17 cellular contexts compared by ENCODE assay signal in genomic region chr1:4362314-4363044, GRCh38.
DNase-seq lines count a peak whose midpoint lies in the region; ATAC-seq, FAIRE-seq and TF ChIP-seq lines count a peak whose summit lies in the region.
"Had no signal": no experiment of that assay in that cellular context is flagged by ENCODE, and none has a peak within 500 bp of the region (broad histone marks: within the 10 kb centered on the region; RNA-seq: fewer than 3 reads in every experiment).

No MANE protein-coding gene starts in this region.

- no peak overlapping the region for H2AFZ ChIP-seq in HepG2 (ENCODE audit: low read length)
- no peak overlapping the region for H2AFZ ChIP-seq in OCI-LY7 (ENCODE audit: low read length)

- CTCF ChIA-PET in HepG2 (lab: Yijun Ruan, JAX; ENCODE audit: low intra/inter-chr PET ratio, low total read pairs): no interaction called here
- CTCF ChIA-PET in OCI-LY7 (lab: Charles Lee; ENCODE audit: unreplicated experiment): no interaction called here

- H3K9me2 ChIP-seq in OCI-LY7 (ENCODE audit: insufficient read depth, low read length): no peaks in the 10 kb centered on the region

- no peaks in the 10 kb centered on the region for H3K9me3 ChIP-seq in HepG2 (ENCODE audit: low read length)
- H3K9me3 ChIP-seq in right lobe of liver: no peaks in the 10 kb centered on the region
- H3K9me3 ChIP-seq in OCI-LY7 (ENCODE audit: low read length): no peaks in the 10 kb centered on the region
- H3K9me3 ChIP-seq: Caco-2, HAP-1 had no signal

- POLR2A ChIA-PET in HepG2 (lab: Yijun Ruan, JAX): no interaction called here
- POLR2A ChIA-PET in OCI-LY7 (lab: Charles Lee): no interaction called here

- intact Hi-C loops in HepG2 (cut with micrococcal nuclease; ENCODE audit: unreplicated experiment) (no loop called here), right lobe of liver (cut with DNase I) (no loop called here), OCI-LY7 (cut with micrococcal nuclease; ENCODE audit: unreplicated experiment) (no loop called here)

- H3K4me1 ChIP-seq in HepG2 (ENCODE audit: insufficient read depth, low read length) (peaks cover 15% of the 10 kb centered on the region; the same call in 1 of the 2 replicates), right lobe of liver (no peaks in the 10 kb centered on the region), OCI-LY7 (ENCODE audit: insufficient read depth, low read length, poor library complexity, severe bottlenecking) (no peaks in the 10 kb centered on the region)
- H3K4me1 ChIP-seq: BLaER1, Caco-2, HAP-1 had no signal

- no peak overlapping the region for H3K4me3 ChIP-seq in HepG2 (replicated peaks in 1 of 3; ENCODE audit: insufficient read depth in 1 of 3, low read depth in 2 of 3, low read length in 3 of 3)
- no peak overlapping the region for H3K4me3 ChIP-seq in right lobe of liver
- H3K4me3 ChIP-seq in OCI-LY7 (ENCODE audit: low read depth, low read length, poor library complexity, severe bottlenecking): no peak overlapping the region
- H3K4me3 ChIP-seq: BLaER1, HAP-1 had no signal

- TF ChIP-seq POLR2A in HepG2 (IDR thresholded peaks at IDR 0.05; ENCODE audit: insufficient read depth in 1 of 2, low read depth in 2 of 2, low read length in 2 of 2) (no peak), right lobe of liver (IDR thresholded peaks at IDR 0.05) (no peak)

- H4K20me1 ChIP-seq in HepG2 (ENCODE audit: insufficient read depth, low read length) (no peaks in the 10 kb centered on the region), OCI-LY7 (ENCODE audit: insufficient read depth, low read length) (no peaks in the 10 kb centered on the region)
- H4K20me1 ChIP-seq: BLaER1 had no signal

- TF ChIP-seq CTCF in HepG2 (CRISPR knock-in tag; IDR thresholded peaks at IDR 0.05) (0 out of 2 replicates have a peak, but pooled peaks have one; percentile 12), right lobe of liver (IDR thresholded peaks at IDR 0.05) (no peak), OCI-LY7 (conservative IDR thresholded peaks at IDR 0.05; ENCODE audit: low read length) (0 out of 2 replicates have a peak, but pooled peaks have one; percentile 20)

- H3K27ac ChIP-seq in HepG2 (ENCODE audit: extremely low read length, insufficient read depth, low read length) (no peak overlapping the region), right lobe of liver (no peak overlapping the region), OCI-LY7 (ENCODE audit: low read depth, low read length, poor library complexity, severe bottlenecking) (no peak overlapping the region)
- H3K27ac ChIP-seq: BLaER1 had no signal

- FAIRE-seq in HepG2 (lab: Jason Lieb, UNC): no peak
- no peak for FAIRE-seq in HTR-8/SVneo (lab: Jason Lieb, UNC)
- FAIRE-seq: GM19239 had no signal

- no peak for TF ChIP-seq EP300 in HepG2 (IDR thresholded peaks at IDR 0.05; ENCODE audit: low read depth in 2 of 2, low read length in 2 of 2)
- TF ChIP-seq EP300 in HepG2 (CRISPR knock-in tag; IDR thresholded peaks at IDR 0.05; ENCODE audit: borderline replicate concordance): no peak

- in situ Hi-C loops in HepG2 (cut with HindIII; ENCODE audit: extremely low pct_ligation_motif_present, low pct_unique_long_range_greater_than_20kb): no loop called here
- in situ Hi-C loops in KBM-7 (cut with MboI; ENCODE audit: low pct_unique_long_range_greater_than_20kb, low sequenced_read_pairs): no loop called here

- BruUV-seq in HepG2 (replicated peaks; lab: Mats Ljungman, UMichigan) (no TSS peak), OCI-LY7 (replicated peaks; lab: Mats Ljungman, UMichigan) (no TSS peak)

- H3K27me3 ChIP-seq in HepG2 (ENCODE audit: control insufficient read depth in 1 of 2, insufficient read depth in 2 of 2, low read length in 2 of 2) (peaks cover 0 to 15% of the 10 kb centered on the region in 2 experiments; a peak in 1 of 5 replicates), right lobe of liver (no peaks in the 10 kb centered on the region)
- H3K27me3 ChIP-seq: BLaER1 had no signal

- WGBS in HepG2 (ENCODE audit: low lambda C conversion rate): 59% methylated on average over 15 of the region's 22 CpGs
- WGBS in right lobe of liver (ENCODE audit: insufficient coverage, low coverage, low lambda C conversion rate, missing lambda C conversion rate): 60% methylated on average over 15 of the region's 22 CpGs

- ATAC-seq in HepG2: peak; percentile 90
- no peak for ATAC-seq in right lobe of liver
- no peak for ATAC-seq in HG02763 (IDR thresholded peaks at IDR 0.05; ENCODE audit: unreplicated experiment)

- H3K79me2 ChIP-seq in HepG2 (ENCODE audit: insufficient read depth, low read length) (no peaks in the 10 kb centered on the region), OCI-LY7 (ENCODE audit: insufficient read depth, low read depth, low read length) (no peaks in the 10 kb centered on the region)

- H3K4me2 ChIP-seq in HepG2 (ENCODE audit: low read depth, low read length) (no peak overlapping the region), OCI-LY7 (ENCODE audit: low read length) (no peak overlapping the region)
- H3K4me2 ChIP-seq: BLaER1 had no signal

- no peaks in the 10 kb centered on the region for H3K36me3 ChIP-seq in HepG2 (replicated peaks in 1 of 2; ENCODE audit: control insufficient read depth in 1 of 2, insufficient read depth in 2 of 2, low read length in 2 of 2)
- H3K36me3 ChIP-seq in right lobe of liver: no peaks in the 10 kb centered on the region
- no peaks in the 10 kb centered on the region for H3K36me3 ChIP-seq in OCI-LY7 (ENCODE audit: insufficient read depth, low read length)
- H3K36me3 ChIP-seq: BLaER1, HAP-1 had no signal

- TF ChIP-seq RAD21 in HepG2 (CRISPR knock-in tag; IDR thresholded peaks at IDR 0.05): no peak

- DNase-seq in HepG2 (ENCODE audit: low spot score): no peak
- no peak for DNase-seq in right lobe of liver
- no peak for DNase-seq in OCI-LY7 (ENCODE audit: low spot score)
- DNase-seq in iPS-NIHi7 (ENCODE audit: extremely low spot score): peak; percentile 41
- no peak for DNase-seq in KBM-7
- DNase-seq in HTR-8/SVneo (ENCODE audit: insufficient read length, low spot score): no peak
- DNase-seq: 8988T; AML-193; Caco-2; CD8-positive, alpha-beta memory T cell; DND-41; GF-D8; KG1 had no signal

- no peak overlapping the region for H3K9ac ChIP-seq in HepG2 (ENCODE audit: insufficient read depth, low read depth, low read length)
- H3K9ac ChIP-seq: BLaER1 had no signal

TF ChIP-seq in HepG2, 621 proteins besides CTCF, POLR2A, EP300 and RAD21 (continues in another document):
- TF ChIP-seq ONECUT2 (CRISPR knock-in tag; IDR thresholded peaks at IDR 0.05) (peak; percentile 66; the same call in 1 of the 2 replicates), ZSCAN21 (CRISPR knock-in tag; IDR thresholded peaks at IDR 0.05; ENCODE audit: borderline replicate concordance) (no peak), ARID5B (CRISPR knock-in tag; IDR thresholded peaks at IDR 0.05) (no peak), ZC3H4 (CRISPR knock-in tag; IDR thresholded peaks at IDR 0.05; ENCODE audit: borderline replicate concordance) (no peak), PLRG1 (conservative IDR thresholded peaks at IDR 0.05) (no peak), ZNF512B (CRISPR knock-in tag; IDR thresholded peaks at IDR 0.05; ENCODE audit: borderline replicate concordance) (no peak), HNF4A (CRISPR knock-in tag; IDR thresholded peaks at IDR 0.05) (peak; percentile 43; the same call in 1 of the 2 replicates), ZBTB1 (CRISPR knock-in tag; IDR thresholded peaks at IDR 0.05; ENCODE audit: borderline replicate concordance) (no peak), ZNF660 (CRISPR knock-in tag; IDR thresholded peaks at IDR 0.05; ENCODE audit: borderline replicate concordance, low read depth) (no peak)

Comparison
In these comparisons a context has a peak if more than half of its experiments do, and no peak if none do; other contexts are left out.
1. CTCF ChIP-seq: peak in HepG2 (single experiment) and OCI-LY7 (single experiment); none in right lobe of liver (0 of 4).